8 cellular contexts compared by ENCODE assay signal in the genomic region with DNA sequence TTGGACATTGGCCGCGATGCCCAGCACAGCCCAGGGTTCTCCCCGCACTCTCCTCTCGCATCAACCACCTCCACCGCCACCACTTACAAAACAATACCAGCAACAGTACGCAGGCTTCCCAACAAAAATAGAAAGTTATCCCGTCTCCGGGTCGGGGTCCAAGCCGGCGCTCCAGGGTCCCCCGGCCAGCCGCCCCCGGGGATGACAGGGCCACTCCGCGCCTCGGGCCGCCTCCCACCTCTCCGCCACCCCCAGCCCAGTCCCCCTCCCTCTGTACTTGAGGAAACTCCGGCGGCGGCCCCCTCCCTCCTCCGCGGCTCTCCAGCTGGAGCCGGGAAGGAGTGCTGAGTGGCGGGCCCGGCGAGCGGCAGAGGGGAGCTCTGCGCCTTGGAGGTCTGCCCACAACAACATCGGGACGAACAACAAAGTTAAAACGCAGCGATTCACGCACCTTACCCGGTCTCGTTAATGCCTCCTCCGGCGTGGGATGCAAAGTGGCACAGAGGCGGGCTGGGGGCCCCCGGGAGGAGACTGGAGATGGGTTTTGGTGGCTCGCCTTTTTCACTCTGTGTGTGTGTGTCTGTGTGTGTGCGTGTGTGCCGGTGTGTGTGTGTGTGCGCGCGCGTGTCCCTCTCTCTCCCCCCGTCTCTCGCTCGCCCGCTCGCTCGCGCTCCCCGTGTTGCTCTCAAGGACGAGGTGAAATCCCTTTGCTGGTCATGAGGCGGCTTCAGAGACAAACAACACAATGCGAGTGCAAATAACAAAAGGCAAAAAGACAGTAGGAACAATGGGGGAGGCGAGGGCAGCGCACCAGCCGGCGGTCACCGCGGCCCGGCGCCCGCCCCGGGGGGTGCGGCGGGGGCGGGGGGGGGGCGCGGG.
DNase-seq lines count a peak whose midpoint lies in the region; ATAC-seq and TF ChIP-seq lines count a peak whose summit lies in the region.

No MANE protein-coding gene starts in this region.

- H3K9me3 Mint-ChIP-seq in CD4-positive, CD25-positive, alpha-beta regulatory T cell: peaks cover 0 to 5% (median 0%) of the 10 kb centered on the region in 7 donors
- no peaks in the 10 kb centered on the region for H3K9me3 Mint-ChIP-seq in stimulated activated naive CD8-positive, alpha-beta T cell treated with anti-CD3 and anti-CD28 coated beads, Interleukin-15, amount 100 ng/mL, for 72 hours

- H3K27ac Mint-ChIP-seq in CD4-positive, CD25-positive, alpha-beta regulatory T cell: no peak overlapping the region
- peak overlapping the region in 1 of 2 donors; percentile 67 for H3K27ac Mint-ChIP-seq in stimulated activated naive CD8-positive, alpha-beta T cell treated with anti-CD3 and anti-CD28 coated beads, Interleukin-15, amount 100 ng/mL, for 72 hours

- ATAC-seq in CD4-positive, CD25-positive, alpha-beta regulatory T cell (ENCODE audit: low read depth in 2 of 2): no peak
- peak; percentile 52 for ATAC-seq in stimulated activated naive CD8-positive, alpha-beta T cell treated with anti-CD3 and anti-CD28 coated beads, Interleukin-15, amount 100 ng/mL, for 72 hours
- ATAC-seq in HG02798 (IDR thresholded peaks at IDR 0.05; ENCODE audit: poor library complexity, unreplicated experiment): no peak

- 0 to 1% methylated on average over 35 to 56 of the region's 74 CpGs for WGBS in lower leg skin, 2 donors

- TF ChIP-seq CTCF in HEK293 (tag by site-specific recombination; IDR thresholded peaks at IDR 0.05) (0 out of 2 replicates have a peak, but pooled peaks have one; percentile 28), lower leg skin (IDR thresholded peaks at IDR 0.05) (no peak)

- no peak for TF ChIP-seq POLR2A in lower leg skin (IDR thresholded peaks at IDR 0.05)

- no peaks in the 10 kb centered on the region for H3K36me3 ChIP-seq in CD4-positive, CD25-positive, alpha-beta regulatory T cell (ENCODE audit: control insufficient read depth, insufficient read depth, low read length)
- no peaks in the 10 kb centered on the region for H3K36me3 ChIP-seq in HEK293 (ENCODE audit: control insufficient read depth in 2 of 2, insufficient read depth in 1 of 2, low read length in 2 of 2)
- no peaks in the 10 kb centered on the region for H3K36me3 ChIP-seq in SJCRH30
- H3K36me3 ChIP-seq in duodenal mucosa (ENCODE audit: control insufficient read depth in 1 of 2, insufficient read depth in 2 of 2, low read length in 2 of 2): no peaks in the 10 kb centered on the region

- peaks cover 23% of the 10 kb centered on the region for H3K27me3 ChIP-seq in CD4-positive, CD25-positive, alpha-beta regulatory T cell (ENCODE audit: control insufficient read depth, insufficient read depth, low read length)
- no peaks in the 10 kb centered on the region for H3K27me3 ChIP-seq in SJCRH30
- H3K27me3 ChIP-seq in duodenal mucosa (ENCODE audit: control insufficient read depth in 1 of 2, insufficient read depth in 2 of 2, low read length in 2 of 2): peaks cover 23 to 38% of the 10 kb centered on the region in 2 donors

- H3K4me1 Mint-ChIP-seq in CD4-positive, CD25-positive, alpha-beta regulatory T cell: peaks cover 0 to 16% (median 6%) of the 10 kb centered on the region in 4 donors
- peaks cover 30% of the 10 kb centered on the region for H3K4me1 Mint-ChIP-seq in stimulated activated naive CD8-positive, alpha-beta T cell treated with anti-CD3 and anti-CD28 coated beads, Interleukin-15, amount 100 ng/mL, for 72 hours

- H3K27ac ChIP-seq in CD4-positive, CD25-positive, alpha-beta regulatory T cell (ENCODE audit: insufficient read depth, low read length, poor library complexity, severe bottlenecking): no peak overlapping the region
- H3K27ac ChIP-seq in HEK293 (ENCODE audit: extremely low read depth, low read depth, low read length) (peak overlapping the region; percentile 98), SJCRH30 (peak overlapping the region; percentile 21; the same call in 1 of the 2 replicates), duodenal mucosa (ENCODE audit: low read depth, low read length) (no peak overlapping the region)

- H3K9ac ChIP-seq in duodenal mucosa (ENCODE audit: low read depth in 1 of 2, low read length in 2 of 2): peak overlapping the region in 1 of 2 donors; percentile 36

- POLR2A ChIA-PET in HEK293 (lab: Yijun Ruan, JAX): interaction anchor here (0.6 to 1.6 kb wide), 5 partner anchors 8 to 201 kb away, joined by 3 to 4 read pairs (median 3); no protein-coding TSS in a partner anchor

- no peaks in the 10 kb centered on the region for H3K9me3 ChIP-seq in CD4-positive, CD25-positive, alpha-beta regulatory T cell (ENCODE audit: control insufficient read depth in 2 of 2, low read length in 2 of 2)
- H3K9me3 ChIP-seq in HEK293 (ENCODE audit: control insufficient read depth, insufficient read depth, low read depth, low read length): no peaks in the 10 kb centered on the region
- no peaks in the 10 kb centered on the region for H3K9me3 ChIP-seq in SJCRH30 (replicated peaks)
- H3K9me3 ChIP-seq in duodenal mucosa (ENCODE audit: control insufficient read depth in 1 of 2, low read length in 2 of 2): no peaks in the 10 kb centered on the region

- H3K4me3 ChIP-seq in CD4-positive, CD25-positive, alpha-beta regulatory T cell (ENCODE audit: low read depth, low read length): no peak overlapping the region
- peak overlapping the region; percentile 81 for H3K4me3 ChIP-seq in HEK293 (ENCODE audit: low read depth, low read length)
- H3K4me3 ChIP-seq in SJCRH30: peak overlapping the region; percentile 73
- peak overlapping the region; percentile 75 to 81 for H3K4me3 ChIP-seq in duodenal mucosa (ENCODE audit: low read depth in 1 of 2, low read length in 2 of 2)
- H3K4me3 ChIP-seq in lower leg skin (ENCODE audit: low read depth, poor library complexity, severe bottlenecking): peak overlapping the region; percentile 78

- DNase-seq in CD4-positive, CD25-positive, alpha-beta regulatory T cell: no peak
- peak; percentile 58 to 60 for DNase-seq in SJCRH30
- peak; percentile 53 to 92 for DNase-seq in lower leg skin (ENCODE audit: low spot score in 2 of 2)
- peak in 1 of 2 donors; percentile 16 for DNase-seq in stimulated activated naive CD8-positive, alpha-beta T cell treated with anti-CD3 and anti-CD28 coated beads, Interleukin-15, amount 100 ng/mL, for 72 hours
- DNase-seq in OCI-M2 (lab: John Stamatoyannopoulos, UW; ENCODE audit: unreplicated experiment): no peak

- H3K27me3 Mint-ChIP-seq in CD4-positive, CD25-positive, alpha-beta regulatory T cell: peaks cover 65% of the 10 kb centered on the region
- H3K27me3 Mint-ChIP-seq in stimulated activated naive CD8-positive, alpha-beta T cell treated with anti-CD3 and anti-CD28 coated beads, Interleukin-15, amount 100 ng/mL, for 72 hours: peaks cover 66% of the 10 kb centered on the region

- no peaks in the 10 kb centered on the region for H3K36me3 Mint-ChIP-seq in CD4-positive, CD25-positive, alpha-beta regulatory T cell

- intact Hi-C loops in lower leg skin (cut with DNase I; ENCODE audit: low total_unique reads): no loop called here

- CTCF ChIA-PET in HEK293 (lab: Yijun Ruan, JAX): interaction anchor here (0.5 to 1.0 kb wide), 5 partner anchors 9 to 1207 kb away, joined by 3 to 4 read pairs (median 3); no protein-coding TSS in a partner anchor

- peak overlapping the region; percentile 36 to 93 (median 72) for H3K4me3 Mint-ChIP-seq in CD4-positive, CD25-positive, alpha-beta regulatory T cell
- H3K4me3 Mint-ChIP-seq in stimulated activated naive CD8-positive, alpha-beta T cell treated with anti-CD3 and anti-CD28 coated beads, Interleukin-15, amount 100 ng/mL, for 72 hours: peak overlapping the region; percentile 82 to 83

- peaks cover 6% of the 10 kb centered on the region for H3K4me1 ChIP-seq in CD4-positive, CD25-positive, alpha-beta regulatory T cell (ENCODE audit: control insufficient read depth, insufficient read depth, low read length, poor library complexity, severe bottlenecking)
- peaks cover 12% of the 10 kb centered on the region for H3K4me1 ChIP-seq in HEK293 (ENCODE audit: control insufficient read depth, insufficient read depth, low read length)
- peaks cover 6% of the 10 kb centered on the region; the same call in 1 of the 2 replicates for H3K4me1 ChIP-seq in SJCRH30
- H3K4me1 ChIP-seq in duodenal mucosa (ENCODE audit: control insufficient read depth in 1 of 2, insufficient read depth in 2 of 2, low read length in 2 of 2): peaks cover 0 to 10% of the 10 kb centered on the region in 2 donors

TF ChIP-seq in HEK293, 187 proteins besides CTCF, POLR2A, EP300 and RAD21 (continues in another document):
- TF ChIP-seq, protein P1, sequence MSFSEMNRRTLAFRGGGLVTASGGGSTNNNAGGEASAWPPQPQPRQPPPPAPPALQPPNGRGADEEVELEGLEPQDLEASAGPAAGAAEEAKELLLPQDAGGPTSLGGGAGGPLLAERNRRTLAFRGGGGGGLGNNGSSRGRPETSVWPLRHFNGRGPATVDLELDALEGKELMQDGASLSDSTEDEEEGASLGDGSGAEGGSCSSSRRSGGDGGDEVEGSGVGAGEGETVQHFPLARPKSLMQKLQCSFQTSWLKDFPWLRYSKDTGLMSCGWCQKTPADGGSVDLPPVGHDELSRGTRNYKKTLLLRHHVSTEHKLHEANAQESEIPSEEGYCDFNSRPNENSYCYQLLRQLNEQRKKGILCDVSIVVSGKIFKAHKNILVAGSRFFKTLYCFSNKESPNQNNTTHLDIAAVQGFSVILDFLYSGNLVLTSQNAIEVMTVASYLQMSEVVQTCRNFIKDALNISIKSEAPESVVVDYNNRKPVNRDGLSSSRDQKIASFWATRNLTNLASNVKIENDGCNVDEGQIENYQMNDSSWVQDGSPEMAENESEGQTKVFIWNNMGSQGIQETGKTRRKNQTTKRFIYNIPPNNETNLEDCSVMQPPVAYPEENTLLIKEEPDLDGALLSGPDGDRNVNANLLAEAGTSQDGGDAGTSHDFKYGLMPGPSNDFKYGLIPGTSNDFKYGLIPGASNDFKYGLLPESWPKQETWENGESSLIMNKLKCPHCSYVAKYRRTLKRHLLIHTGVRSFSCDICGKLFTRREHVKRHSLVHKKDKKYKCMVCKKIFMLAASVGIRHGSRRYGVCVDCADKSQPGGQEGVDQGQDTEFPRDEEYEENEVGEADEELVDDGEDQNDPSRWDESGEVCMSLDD (tag by site-specific recombination; IDR thresholded peaks at IDR 0.05): peak; percentile 93

Comparison
In these comparisons a context has a peak if more than half of its experiments do, and no peak if none do; other contexts are left out.
1. DNase-seq: peak in SJCRH30 (2 of 2) and lower leg skin (2 of 2); none in CD4-positive, CD25-positive, alpha-beta regulatory T cell (0 of 3) and OCI-M2 (single experiment).
2. H3K27ac ChIP-seq: peak in HEK293 (single experiment) and SJCRH30 (single experiment); none in CD4-positive, CD25-positive, alpha-beta regulatory T cell (single experiment) and duodenal mucosa (single experiment).